Comparison of ENCODE assay signal across 1 cellular context in the genomic region with DNA sequence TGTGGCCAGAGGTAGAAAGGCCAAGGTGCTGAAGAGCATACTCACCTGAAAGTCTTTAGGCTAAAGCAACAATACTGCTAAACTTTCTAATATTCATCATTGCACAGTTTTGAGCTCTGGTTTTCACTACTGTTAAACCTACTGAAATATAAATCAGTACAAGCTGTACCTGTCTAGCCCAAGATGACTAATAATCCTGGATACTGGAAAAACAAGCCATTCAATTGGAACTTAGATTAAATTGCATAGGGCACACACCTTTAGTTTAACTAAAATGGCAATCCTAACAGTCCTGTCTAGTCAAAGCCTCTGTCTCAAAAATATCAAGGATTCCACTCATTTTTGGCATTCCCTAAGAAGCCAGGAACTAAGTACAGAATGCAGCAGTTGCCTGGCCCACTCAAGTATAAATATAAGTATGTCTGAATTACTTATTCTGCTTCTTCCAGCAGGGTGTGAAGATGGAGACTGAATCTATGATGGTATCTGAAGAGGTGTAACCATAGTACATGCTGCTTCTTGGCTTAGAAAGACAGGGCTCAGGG.
TF ChIP-seq lines count a peak whose summit lies in the region.

No MANE protein-coding gene starts in this region.

TF ChIP-seq in K562, 482 proteins besides CTCF, POLR2A, EP300 and RAD21:
- TF ChIP-seq GATA2 (CRISPR knock-in tag; IDR thresholded peaks at IDR 0.05) (0 out of 2 replicates have a peak, but pooled peaks have one; percentile 9), MAZ (CRISPR knock-in tag; conservative IDR thresholded peaks at IDR 0.05 in 1 of 2, IDR thresholded peaks at IDR 0.05 in 1 of 2) (0 out of 4 replicates have a peak, but pooled peaks of 1 of the 2 experiments have one; percentile 14), ARID3B (CRISPR knock-in tag; IDR thresholded peaks at IDR 0.05; ENCODE audit: borderline replicate concordance) (no peak)
